Comparison of ENCODE assay signal across 15 cellular contexts in genomic region chr17:7849185-7850117, GRCh38. TPM values are rescaled to one million over a fixed set of nuclear protein-coding genes. Genes with fewer than 3 reads are reported as not detected.
DNase-seq lines count a peak whose midpoint lies in the region; ATAC-seq and TF ChIP-seq lines count a peak whose summit lies in the region.
"Had no signal": no experiment of that assay in that cellular context is flagged by ENCODE, and none has a peak within 500 bp of the region (broad histone marks: within the 10 kb centered on the region; RNA-seq: fewer than 3 reads in every experiment).

No MANE protein-coding gene starts in this region.

- no peak for ATAC-seq in natural killer cell
- no peak for ATAC-seq in natural killer cell treated with Interleukin-12 subunit alpha and Interleukin-12 subunit beta and Interleukin-15 and Interleukin-18, amount 100 ng/mL, for 72 hours
- no peak for ATAC-seq in right lobe of liver
- ATAC-seq in HG02852 (IDR thresholded peaks at IDR 0.05; ENCODE audit: unreplicated experiment) = no peak

- H3K4me3 ChIP-seq in right lobe of liver (no peak overlapping the region), endodermal cell (ENCODE audit: low read length) (no peak overlapping the region)
- H3K4me3 ChIP-seq: prostate gland had no signal

- H3K9me3 Mint-ChIP-seq in natural killer cell = no peaks in the 10 kb centered on the region
- no peaks in the 10 kb centered on the region for H3K9me3 Mint-ChIP-seq in natural killer cell treated with Interleukin-12 subunit alpha and Interleukin-12 subunit beta and Interleukin-15 and Interleukin-18, amount 100 ng/mL, for 72 hours
- H3K9me3 Mint-ChIP-seq in T-helper 2 cell treated with Interferon-gamma antibody and Interleukin-4, amounts not matched to agents 5 μg/mL and 100 μg/mL, for 36 hours = no peaks in the 10 kb centered on the region
- H3K9me3 Mint-ChIP-seq in endodermal cell = no peaks in the 10 kb centered on the region

- H3K4me3 Mint-ChIP-seq in natural killer cell (peak overlapping the region; percentile 17), endodermal cell (no peak overlapping the region)
- no peak overlapping the region for H3K4me3 Mint-ChIP-seq in natural killer cell treated with Interleukin-12 subunit alpha and Interleukin-12 subunit beta and Interleukin-15 and Interleukin-18, amount 100 ng/mL, for 72 hours
- no peak overlapping the region for H3K4me3 Mint-ChIP-seq in T-helper 2 cell treated with Interferon-gamma antibody and Interleukin-4, amounts not matched to agents 5 μg/mL and 100 μg/mL, for 36 hours

- H3K9me3 ChIP-seq in right lobe of liver = no peaks in the 10 kb centered on the region
- H3K9me3 ChIP-seq in endodermal cell (ENCODE audit: control insufficient read depth, low read length) = no peaks in the 10 kb centered on the region
- H3K9me3 ChIP-seq: prostate gland had no signal

- TF ChIP-seq CTCF in natural killer cell (IDR thresholded peaks at IDR 0.05) (no peak), right lobe of liver (IDR thresholded peaks at IDR 0.05) (no peak), endodermal cell (conservative IDR thresholded peaks at IDR 0.05) (no peak)

- 60% methylated on average over 1 of the region's 38 CpGs for WGBS in right lobe of liver (ENCODE audit: insufficient coverage, low coverage, low lambda C conversion rate, missing lambda C conversion rate)
- 93 to 98% methylated on average over 14 to 38 of the region's 38 CpGs for WGBS in endodermal cell (ENCODE audit: insufficient coverage in 1 of 2, insufficient read length in 1 of 2), 2 experiments

- intact Hi-C loops in natural killer cell (cut with micrococcal nuclease) (loop anchor here (10.0 kb wide), 2 partner anchors 105 to 395 kb away; partner anchors contain the start of genes CTC1 and PFAS), right lobe of liver (cut with DNase I) (loop anchor here in 1 of 2 donors (5.0 kb wide), 1 partner anchor 32 kb away; no protein-coding TSS in a partner anchor)

- H3K4me1 Mint-ChIP-seq in natural killer cell = peaks cover 12 to 40% of the 10 kb centered on the region in 2 donors
- H3K4me1 Mint-ChIP-seq in natural killer cell treated with Interleukin-12 subunit alpha and Interleukin-12 subunit beta and Interleukin-15 and Interleukin-18, amount 100 ng/mL, for 72 hours (ENCODE audit: low read depth in 2 of 2) = peaks cover 16 to 27% of the 10 kb centered on the region in 2 donors
- peaks cover 19% of the 10 kb centered on the region for H3K4me1 Mint-ChIP-seq in T-helper 2 cell treated with Interferon-gamma antibody and Interleukin-4, amounts not matched to agents 5 μg/mL and 100 μg/mL, for 36 hours (ENCODE audit: low read depth)
- H3K4me1 Mint-ChIP-seq in endodermal cell = peaks cover 11% of the 10 kb centered on the region

- no peak for DNase-seq in natural killer cell
- DNase-seq in natural killer cell treated with Interleukin-12 subunit alpha and Interleukin-12 subunit beta and Interleukin-15 and Interleukin-18, amount 100 ng/mL, for 72 hours (ENCODE audit: low spot score) = no peak
- DNase-seq in T-helper 2 cell treated with Interferon-gamma antibody and Interleukin-4, amounts not matched to agents 5 μg/mL and 100 μg/mL, for 36 hours (ENCODE audit: low spot score) = no peak
- DNase-seq in right lobe of liver = peak in 2 of 3 donors; percentile 27 to 48
- no peak for DNase-seq in NCI-H510A treated with DMSO at 0.1 percent for 48 hours (lab: John Stamatoyannopoulos, UW)
- no peak for DNase-seq in endodermal cell
- DNase-seq in SHP77 (lab: John Stamatoyannopoulos, UW) = no peak
- DNase-seq: effector CD4-positive, alpha-beta T cell; kidney glomerular epithelial cell; NCI-H1417 treated with DMSO at 0.1 percent for 48 hours; NCI-H226 had no signal

- H3K27me3 Mint-ChIP-seq in natural killer cell (ENCODE audit: low read depth in 2 of 2) (no peaks in the 10 kb centered on the region), endodermal cell (ENCODE audit: insufficient read depth) (peaks cover 21% of the 10 kb centered on the region)
- H3K27me3 Mint-ChIP-seq in natural killer cell treated with Interleukin-12 subunit alpha and Interleukin-12 subunit beta and Interleukin-15 and Interleukin-18, amount 100 ng/mL, for 72 hours = no peaks in the 10 kb centered on the region
- no peaks in the 10 kb centered on the region for H3K27me3 Mint-ChIP-seq in T-helper 2 cell treated with Interferon-gamma antibody and Interleukin-4, amounts not matched to agents 5 μg/mL and 100 μg/mL, for 36 hours (ENCODE audit: low read depth)

- H3K4me1 ChIP-seq in right lobe of liver (peaks cover 0 to 10% (median 4%) of the 10 kb centered on the region in 4 donors), endodermal cell (ENCODE audit: control insufficient read depth, insufficient read depth, low read length) (no peaks in the 10 kb centered on the region)

- H3K27me3 ChIP-seq in right lobe of liver = no peaks in the 10 kb centered on the region
- H3K27me3 ChIP-seq in endodermal cell (ENCODE audit: control insufficient read depth, insufficient read depth, low read length, poor library complexity, severe bottlenecking) = no peaks in the 10 kb centered on the region

- TF ChIP-seq POLR2A in right lobe of liver (IDR thresholded peaks at IDR 0.05) = no peak

- H3K36me3 Mint-ChIP-seq in natural killer cell = no peaks in the 10 kb centered on the region
- no peaks in the 10 kb centered on the region for H3K36me3 Mint-ChIP-seq in natural killer cell treated with Interleukin-12 subunit alpha and Interleukin-12 subunit beta and Interleukin-15 and Interleukin-18, amount 100 ng/mL, for 72 hours
- H3K36me3 Mint-ChIP-seq in T-helper 2 cell treated with Interferon-gamma antibody and Interleukin-4, amounts not matched to agents 5 μg/mL and 100 μg/mL, for 36 hours (ENCODE audit: low read depth) = peaks cover 8% of the 10 kb centered on the region
- peaks cover 53% of the 10 kb centered on the region for H3K36me3 Mint-ChIP-seq in endodermal cell (ENCODE audit: low read depth)

- H3K9ac ChIP-seq in endodermal cell (ENCODE audit: extremely low read depth, low read length, poor library complexity, severe bottlenecking) = no peak overlapping the region
- H3K9ac ChIP-seq: KMS-11 had no signal

- H3K36me3 ChIP-seq in right lobe of liver (peaks cover 0 to 69% (median 25%) of the 10 kb centered on the region in 4 donors), endodermal cell (ENCODE audit: control insufficient read depth, insufficient read depth, low read length) (peaks cover 56% of the 10 kb centered on the region)

- H3K27ac Mint-ChIP-seq in natural killer cell (peak overlapping the region; percentile 63 to 65), endodermal cell (no peak overlapping the region)
- H3K27ac Mint-ChIP-seq in natural killer cell treated with Interleukin-12 subunit alpha and Interleukin-12 subunit beta and Interleukin-15 and Interleukin-18, amount 100 ng/mL, for 72 hours = no peak overlapping the region
- peak overlapping the region; percentile 26 for H3K27ac Mint-ChIP-seq in T-helper 2 cell treated with Interferon-gamma antibody and Interleukin-4, amounts not matched to agents 5 μg/mL and 100 μg/mL, for 36 hours

- no peak overlapping the region for H3K27ac ChIP-seq in right lobe of liver
- H3K27ac ChIP-seq in endodermal cell (ENCODE audit: low read depth, low read length) = no peak overlapping the region
- H3K27ac ChIP-seq: KMS-11, prostate gland had no signal

RNA-seq across cellular contexts. Expression of gene TMEM88, which starts 5.4 kb away (rescaled TPM):
- total RNA-seq in natural killer cell = 10 to 100 TPM; 12.7 to 45.5 (median 27.6) TPM
- total RNA-seq in natural killer cell treated with Interleukin-12 subunit alpha and Interleukin-12 subunit beta and Interleukin-15 and Interleukin-18, amount 100 ng/mL, for 72 hours = 1 to 10 TPM; 2.4 to 2.7 TPM
- total RNA-seq in right lobe of liver = 1 to 10 TPM in 4 of 6 experiments, under 1 TPM in 2; 0.74 to 2.4 (median 1.2) TPM
- total RNA-seq in endodermal cell = 10 to 100 TPM; 16.8 to 26.8 TPM
- polyA plus RNA-seq in endodermal cell (2013, experiment 1 of 2) = 24.6 TPM
- 22.9 TPM for polyA plus RNA-seq in endodermal cell (2013, experiment 2 of 2)
- total RNA-seq: bronchial epithelial cell had no signal

RNA-seq across cellular contexts. Expression of gene NAA38, which starts 7.9 kb away (rescaled TPM):
- total RNA-seq in natural killer cell (10 to 100 TPM; 35.9 to 40.3 (median 37.3) TPM), right lobe of liver (10 to 100 TPM; 27.2 to 43.0 (median 30.8) TPM), endodermal cell (10 to 100 TPM; 38.9 to 44.8 TPM)
- 100 to 1,000 TPM in 1 of 2 donors, 10 to 100 TPM in 1; 54.1 to 105 TPM for total RNA-seq in natural killer cell treated with Interleukin-12 subunit alpha and Interleukin-12 subunit beta and Interleukin-15 and Interleukin-18, amount 100 ng/mL, for 72 hours
- 65.6 TPM for polyA plus RNA-seq in endodermal cell (2013, experiment 1 of 2)
- 58.9 TPM for polyA plus RNA-seq in endodermal cell (2013, experiment 2 of 2)

RNA-seq across cellular contexts. Expression of gene CYB5D1, which starts 8.4 kb away (rescaled TPM):
- total RNA-seq in natural killer cell = 10 to 100 TPM; 11.0 to 18.3 (median 11.5) TPM
- 10 to 100 TPM; 11.3 to 12.9 TPM for total RNA-seq in natural killer cell treated with Interleukin-12 subunit alpha and Interleukin-12 subunit beta and Interleukin-15 and Interleukin-18, amount 100 ng/mL, for 72 hours
- total RNA-seq in right lobe of liver = 10 to 100 TPM in 1 of 6 experiments, 1 to 10 TPM in 5; 6.0 to 11.7 (median 7.4) TPM
- 10 to 100 TPM; 10.6 to 12.9 TPM for total RNA-seq in endodermal cell
- 10.5 TPM for polyA plus RNA-seq in endodermal cell (2013, experiment 1 of 2)
- polyA plus RNA-seq in endodermal cell (2013, experiment 2 of 2) = 8.3 TPM

RNA-seq across cellular contexts. Expression of gene KDM6B, which starts 15.4 kb away (rescaled TPM):
- total RNA-seq in natural killer cell (100 to 1,000 TPM; 104 to 165 (median 149) TPM), right lobe of liver (10 to 100 TPM in 4 of 6 experiments, 1 to 10 TPM in 2; 6.1 to 12.8 (median 10.9) TPM), endodermal cell (10 to 100 TPM; 53.3 to 60.3 TPM)
- 10 to 100 TPM; 52.0 to 67.6 TPM for total RNA-seq in natural killer cell treated with Interleukin-12 subunit alpha and Interleukin-12 subunit beta and Interleukin-15 and Interleukin-18, amount 100 ng/mL, for 72 hours
- polyA plus RNA-seq in endodermal cell (2013, experiment 1 of 2) = 44.5 TPM
- polyA plus RNA-seq in endodermal cell (2013, experiment 2 of 2) = 40.5 TPM

RNA-seq across cellular contexts. Expression of gene CHD3, which starts 39.1 kb away (rescaled TPM):
- total RNA-seq in natural killer cell (100 to 1,000 TPM; 215 to 275 (median 218) TPM), right lobe of liver (1 to 10 TPM; 3.2 to 7.2 (median 5.1) TPM), endodermal cell (10 to 100 TPM; 55.0 to 64.1 TPM)
- total RNA-seq in natural killer cell treated with Interleukin-12 subunit alpha and Interleukin-12 subunit beta and Interleukin-15 and Interleukin-18, amount 100 ng/mL, for 72 hours = 100 to 1,000 TPM; 106 to 192 TPM
- 66.3 TPM for polyA plus RNA-seq in endodermal cell (2013, experiment 1 of 2)
- 63.7 TPM for polyA plus RNA-seq in endodermal cell (2013, experiment 2 of 2)

Comparison
In these comparisons a context has a peak if more than half of its experiments do, and no peak if none do; other contexts are left out.
1. H3K27ac Mint-ChIP-seq: peak in natural killer cell (2 of 2) and T-helper 2 cell treated with Interferon-gamma antibody and Interleukin-4, amounts not matched to agents 5 μg/mL and 100 μg/mL, for 36 hours (single experiment); none in natural killer cell treated with Interleukin-12 subunit alpha and Interleukin-12 subunit beta and Interleukin-15 and Interleukin-18, amount 100 ng/mL, for 72 hours (0 of 2) and endodermal cell (single experiment).
2. DNase-seq: peak in right lobe of liver (2 of 3); none in natural killer cell (single experiment), natural killer cell treated with Interleukin-12 subunit alpha and Interleukin-12 subunit beta and Interleukin-15 and Interleukin-18, amount 100 ng/mL, for 72 hours (single experiment), T-helper 2 cell treated with Interferon-gamma antibody and Interleukin-4, amounts not matched to agents 5 μg/mL and 100 μg/mL, for 36 hours (single experiment), NCI-H510A treated with DMSO at 0.1 percent for 48 hours (single experiment), endodermal cell (single experiment) and SHP77 (0 of 2).